Comparison of ENCODE assay signal across 20 cellular contexts in genomic region chr7:90966346-90966745, GRCh38.
A peak's percentile ranks its signal among the peaks of the same experiment; 100 is the strongest.
DNase-seq lines count a peak whose midpoint lies in the region; TF ChIP-seq lines count a peak whose summit lies in the region.
"Had no signal": no experiment of that assay in that cellular context is flagged by ENCODE, and none has a peak within 500 bp of the region (broad histone marks: within the 10 kb centered on the region; RNA-seq: fewer than 3 reads in every experiment).

No MANE protein-coding gene starts in this region.

- TF ChIP-seq CTCF in OCI-LY1 (IDR thresholded peaks at IDR 0.05; ENCODE audit: low read length): no peak
- TF ChIP-seq CTCF in foreskin fibroblast (IDR thresholded peaks at IDR 0.05; ENCODE audit: low read depth, low read length): no peak

- DNase-seq in NCI-H146 (lab: John Stamatoyannopoulos, UW): peak; percentile 78
- peak; percentile 53 for DNase-seq in retina
- no peak for DNase-seq in T1000 (lab: John Stamatoyannopoulos, UW)
- DNase-seq in foreskin fibroblast: no peak
- no peak for DNase-seq in 8988T
- DNase-seq: AML-193; CD4-positive, CD25-positive, alpha-beta regulatory T cell; COR-L47; DMS 273 treated with DMSO at 0.1 percent for 48 hours; GF-D8; NCI-H1105; NCI-H187; NCI-H446; NCI-H526 treated with DMSO at 0.1 percent for 48 hours; OCI-M1; SHP77; SK-N-SH had no signal

- no peak overlapping the region for H3K4me2 ChIP-seq in OCI-LY1 (ENCODE audit: low read length)
- H3K4me2 ChIP-seq: SK-N-SH had no signal

- H3K9me2 ChIP-seq in OCI-LY1 (ENCODE audit: low read depth, low read length): no peaks in the 10 kb centered on the region
- H3K9me2 ChIP-seq: SK-N-SH had no signal

- 0 out of 2 replicates have a peak, but pooled peaks cover 2% of the 10 kb centered on the region for H3F3A ChIP-seq in OCI-LY1 (ENCODE audit: insufficient read depth, low read length)

- H3K27me3 ChIP-seq in OCI-LY1 (ENCODE audit: insufficient read depth, low read length) (no peaks in the 10 kb centered on the region), iPS-18a (ENCODE audit: control insufficient read depth, insufficient read depth, low read length) (no peaks in the 10 kb centered on the region)

- H3K4me1 ChIP-seq in OCI-LY1 (ENCODE audit: insufficient read depth, low read length, severe bottlenecking) (peaks cover 12% of the 10 kb centered on the region), iPS-18a (ENCODE audit: control insufficient read depth, low read depth, low read length) (peaks cover 20% of the 10 kb centered on the region)

- no peaks in the 10 kb centered on the region for H4K20me1 ChIP-seq in OCI-LY1 (ENCODE audit: insufficient read depth, low read length)

- no peak overlapping the region for H2AFZ ChIP-seq in OCI-LY1 (ENCODE audit: low read length)

- H3K4me3 ChIP-seq in OCI-LY1 (ENCODE audit: low read depth, low read length, poor library complexity, severe bottlenecking) (no peak overlapping the region), iPS-18a (ENCODE audit: low read length) (no peak overlapping the region), foreskin fibroblast (ENCODE audit: low read depth in 1 of 2, low read length in 2 of 2) (no peak overlapping the region)
- H3K4me3 ChIP-seq: K562 had no signal

- H3K36me3 ChIP-seq in OCI-LY1 (ENCODE audit: insufficient read depth, low read length) (peaks cover 35% of the 10 kb centered on the region; the same call in 1 of the 2 replicates), iPS-18a (ENCODE audit: control insufficient read depth, low read depth, low read length) (no peaks in the 10 kb centered on the region)

- H3K79me2 ChIP-seq in OCI-LY1 (ENCODE audit: insufficient read depth, low read length): no peaks in the 10 kb centered on the region

- H3K9ac ChIP-seq in OCI-LY1 (ENCODE audit: low read length) (no peak overlapping the region), iPS-18a (ENCODE audit: low read length) (no peak overlapping the region)
- H3K9ac ChIP-seq: SK-N-SH had no signal

- H3K27ac ChIP-seq in OCI-LY1 (ENCODE audit: low read depth, low read length, poor library complexity, severe bottlenecking) (peak overlapping the region; percentile 41), iPS-18a (ENCODE audit: low read length) (peak overlapping the region; percentile 44)

- H3K9me3 ChIP-seq in OCI-LY1 (ENCODE audit: low read length): no peaks in the 10 kb centered on the region
- H3K9me3 ChIP-seq in iPS-18a (ENCODE audit: control insufficient read depth, low read depth, low read length): no peaks in the 10 kb centered on the region
- H3K9me3 ChIP-seq: SK-N-SH had no signal

Comparison
In these comparisons a context has a peak if more than half of its experiments do, and no peak if none do; other contexts are left out.
1. DNase-seq: peak in NCI-H146 (single experiment) and retina (single experiment); none in T1000 (single experiment), foreskin fibroblast (0 of 2) and 8988T (single experiment).